ENCODE assay signal across 13 cellular contexts in genomic region chr12:132521726-132522292, GRCh38. TPM values are rescaled to one million over a fixed set of nuclear protein-coding genes. Genes with fewer than 3 reads are reported as not detected.
DNase-seq lines count a peak whose midpoint lies in the region; ATAC-seq and TF ChIP-seq lines count a peak whose summit lies in the region.
"Had no signal": no experiment of that assay in that cellular context is flagged by ENCODE, and none has a peak within 500 bp of the region (broad histone marks: within the 10 kb centered on the region; RNA-seq: fewer than 3 reads in every experiment).

No MANE protein-coding gene starts in this region.

- H3K27ac Mint-ChIP-seq in stimulated activated effector memory CD8-positive, alpha-beta T cell treated with anti-CD3 and anti-CD28 coated beads, Interleukin-12 subunit alpha, Interleukin-12 subunit beta, amount 100 ng/mL, for 72 hours, result peak overlapping the region; percentile 23
- H3K27ac Mint-ChIP-seq: GM23338 had no signal

- H3K27me3 ChIP-seq in BLaER1, result no peaks in the 10 kb centered on the region
- no peaks in the 10 kb centered on the region for H3K27me3 ChIP-seq in left lung

- H4K20me1 ChIP-seq in BLaER1, result peaks cover 28% of the 10 kb centered on the region

- no peak for TF ChIP-seq CTCF in RWPE1 (conservative IDR thresholded peaks at IDR 0.05; ENCODE audit: low read depth)
- no peak for TF ChIP-seq CTCF in left lung (IDR thresholded peaks at IDR 0.05)

- H3K36me3 Mint-ChIP-seq in stimulated activated effector memory CD8-positive, alpha-beta T cell treated with anti-CD3 and anti-CD28 coated beads, Interleukin-12 subunit alpha, Interleukin-12 subunit beta, amount 100 ng/mL, for 72 hours, result peaks cover 4% of the 10 kb centered on the region

- no peak overlapping the region for H3K4me3 Mint-ChIP-seq in stimulated activated effector memory CD8-positive, alpha-beta T cell treated with anti-CD3 and anti-CD28 coated beads, Interleukin-12 subunit alpha, Interleukin-12 subunit beta, amount 100 ng/mL, for 72 hours
- H3K4me3 Mint-ChIP-seq: CD4-positive, alpha-beta memory T cell; GM23338 had no signal

- peak overlapping the region; percentile 99 for H3K4me2 ChIP-seq in BLaER1
- H3K4me2 ChIP-seq: GM23338 had no signal

- H3K4me1 ChIP-seq in BLaER1 (peaks cover 93% of the 10 kb centered on the region), left lung (peaks cover 0 to 27% of the 10 kb centered on the region in 2 donors)
- H3K4me1 ChIP-seq: HAP-1 had no signal

- intact Hi-C loops in left lung (cut with DNase I), result no loop called here

- H3K36me3 ChIP-seq in BLaER1 (peaks cover 19% of the 10 kb centered on the region), left lung (peaks cover 0 to 6% of the 10 kb centered on the region in 2 donors)
- H3K36me3 ChIP-seq: HAP-1 had no signal

- CTCF ChIA-PET in RWPE1 (lab: Yijun Ruan, JAX), result no interaction called here

- H3K9ac ChIP-seq in BLaER1, result peak overlapping the region; percentile 57; the same call in 1 of the 2 replicates

- DNase-seq in RWPE1 (ENCODE audit: low spot score), result no peak
- DNase-seq in left lung, result no peak
- DNase-seq in stimulated activated effector memory CD8-positive, alpha-beta T cell treated with anti-CD3 and anti-CD28 coated beads, Interleukin-12 subunit alpha, Interleukin-12 subunit beta, amount 100 ng/mL, for 72 hours (ENCODE audit: low spot score in 2 of 2), result no peak
- no peak for DNase-seq in hippocampal formation (lab: John Stamatoyannopoulos, UW)
- no peak for DNase-seq in NCI-H1694 treated with DMSO at 0.1 percent for 48 hours (lab: John Stamatoyannopoulos, UW)
- DNase-seq in DMS53 treated with DMSO at 0.1 percent for 48 hours (lab: John Stamatoyannopoulos, UW; ENCODE audit: unreplicated experiment), result no peak
- DNase-seq: CD4-positive, alpha-beta memory T cell; DMS79 treated with DMSO at 0.1 percent for 48 hours; EL had no signal

- POLR2A ChIA-PET in RWPE1 (lab: Yijun Ruan, JAX; ENCODE audit: low non-redundant PET), result no interaction called here

- ATAC-seq in left lung, result peak; percentile 21
- no peak for ATAC-seq in stimulated activated effector memory CD8-positive, alpha-beta T cell treated with anti-CD3 and anti-CD28 coated beads, Interleukin-12 subunit alpha, Interleukin-12 subunit beta, amount 100 ng/mL, for 72 hours
- ATAC-seq: GM23338 had no signal

- H3K9me3 Mint-ChIP-seq in stimulated activated effector memory CD8-positive, alpha-beta T cell treated with anti-CD3 and anti-CD28 coated beads, Interleukin-12 subunit alpha, Interleukin-12 subunit beta, amount 100 ng/mL, for 72 hours, result peaks cover 7% of the 10 kb centered on the region

- peak overlapping the region; percentile 91 for H3K27ac ChIP-seq in BLaER1
- peak overlapping the region; percentile 96 for H3K27ac ChIP-seq in RWPE1
- H3K27ac ChIP-seq in left lung, result no peak overlapping the region
- H3K27ac ChIP-seq: C4-2B had no signal

- H3K4me3 ChIP-seq in BLaER1 (peak overlapping the region; percentile 54; the same call in 1 of the 2 replicates), left lung (no peak overlapping the region)
- H3K4me3 ChIP-seq: GM23338, HAP-1 had no signal

- H3K9me3 ChIP-seq in BLaER1, result peaks cover 13% of the 10 kb centered on the region
- peaks cover 0 to 4% of the 10 kb centered on the region in 2 donors for H3K9me3 ChIP-seq in left lung

- H3K4me1 Mint-ChIP-seq in stimulated activated effector memory CD8-positive, alpha-beta T cell treated with anti-CD3 and anti-CD28 coated beads, Interleukin-12 subunit alpha, Interleukin-12 subunit beta, amount 100 ng/mL, for 72 hours, result peaks cover 45% of the 10 kb centered on the region

RNA-seq across cellular contexts. Expression of gene FBRSL1, which starts 31.9 kb away (rescaled TPM):
- total RNA-seq in left lung, result 10 to 100 TPM; 44.7 to 49.4 TPM

Comparison
In these comparisons a context has a peak if more than half of its experiments do, and no peak if none do; other contexts are left out.
1. H3K27ac ChIP-seq: peak in BLaER1 (single experiment) and RWPE1 (single experiment); none in left lung (0 of 2).